Comparison of ENCODE assay signal across 8 cellular contexts in the genomic region with DNA sequence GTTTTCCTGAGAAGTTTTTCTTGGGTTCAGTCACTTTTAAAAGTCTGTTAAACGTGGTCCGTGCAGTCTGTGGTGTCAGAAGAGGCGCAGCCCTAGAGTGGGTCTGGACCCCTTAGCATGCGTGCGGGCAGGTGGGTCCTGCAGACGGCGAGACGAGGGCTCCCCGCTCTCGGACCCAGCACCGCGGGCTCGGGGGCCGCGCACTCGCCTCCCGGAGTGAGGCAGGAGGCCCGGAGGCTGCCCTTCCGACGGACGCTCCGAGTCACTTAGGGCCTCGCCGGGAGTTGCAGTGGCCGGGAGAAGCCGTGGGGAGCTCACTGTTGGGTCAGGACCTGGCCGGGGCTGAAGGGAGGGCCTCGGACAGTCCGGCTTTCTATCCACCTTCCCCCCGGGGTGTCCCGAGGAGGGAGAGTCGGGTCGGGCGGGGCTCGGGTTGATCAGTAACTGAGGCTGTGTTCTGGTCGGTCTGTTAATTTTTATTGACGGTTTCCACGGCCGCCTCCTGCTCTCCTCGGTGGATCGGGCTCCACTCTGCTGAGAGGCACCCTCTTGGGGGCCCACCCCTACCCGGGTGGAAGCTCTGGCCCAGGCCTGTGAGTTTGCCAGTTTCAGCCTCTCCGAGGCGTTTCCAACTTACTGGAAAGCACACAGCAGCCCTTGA. TPM values are rescaled to one million over a fixed set of nuclear protein-coding genes. Genes with fewer than 3 reads are reported as not detected.
DNase-seq lines count a peak whose midpoint lies in the region; ATAC-seq and TF ChIP-seq lines count a peak whose summit lies in the region.

No MANE protein-coding gene starts in this region.

- DNase-seq in KG1 (lab: John Stamatoyannopoulos, UW): peak; percentile 3
- DNase-seq in colonic mucosa: peak; percentile 85
- no peak for DNase-seq in cerebellum (ENCODE audit: low spot score)

- intact Hi-C loops in colonic mucosa (cut with DNase I): no loop called here

- H3K4me1 ChIP-seq in BLaER1 treated with 17β-estradiol and CSF1 and Interleukin-3, amounts not matched to agents 10 nM and 100 nM: peaks cover 33 to 43% (median 39%) of the 10 kb centered on the region in 10 experiments
- H3K4me1 ChIP-seq in colonic mucosa (peaks cover 28% of the 10 kb centered on the region), muscle layer of colon (ENCODE audit: insufficient read depth, low read length) (peaks cover 60% of the 10 kb centered on the region)

- H3K4me2 ChIP-seq in BLaER1 treated with 17β-estradiol and CSF1 and Interleukin-3, amounts not matched to agents 10 nM and 100 nM: peak overlapping the region; percentile 85 to 99 (median 96)

- H3K9ac ChIP-seq in BLaER1 treated with 17β-estradiol and CSF1 and Interleukin-3, amounts not matched to agents 10 nM and 100 nM: peak overlapping the region; percentile 93 to 99 (median 97)
- H3K9ac ChIP-seq in colonic mucosa (ENCODE audit: low read depth in 2 of 2, low read length in 2 of 2): peak overlapping the region; percentile 92 to 97
- H3K9ac ChIP-seq in muscle layer of colon (ENCODE audit: low read length): peak overlapping the region; percentile 14

- no peaks in the 10 kb centered on the region for H3K27me3 ChIP-seq in BLaER1 treated with 17β-estradiol and CSF1 and Interleukin-3, amounts not matched to agents 10 nM and 100 nM
- no peaks in the 10 kb centered on the region for H3K27me3 ChIP-seq in colonic mucosa
- no peaks in the 10 kb centered on the region for H3K27me3 ChIP-seq in muscle layer of colon (ENCODE audit: control insufficient read depth in 1 of 2, insufficient read depth in 2 of 2, low read length in 2 of 2)

- ATAC-seq in GM19324 (IDR thresholded peaks at IDR 0.05; ENCODE audit: low FRiP score, unreplicated experiment) (no peak), GM18519 (IDR thresholded peaks at IDR 0.05; ENCODE audit: low FRiP score, unreplicated experiment) (no peak), GM18907 (IDR thresholded peaks at IDR 0.05; ENCODE audit: unreplicated experiment) (no peak)

- peaks cover 57 to 62% (median 58%) of the 10 kb centered on the region in 11 experiments for H4K20me1 ChIP-seq in BLaER1 treated with 17β-estradiol and CSF1 and Interleukin-3, amounts not matched to agents 10 nM and 100 nM

- peaks cover 42 to 57% (median 56%) of the 10 kb centered on the region in 11 experiments for H3K36me3 ChIP-seq in BLaER1 treated with 17β-estradiol and CSF1 and Interleukin-3, amounts not matched to agents 10 nM and 100 nM
- H3K36me3 ChIP-seq in colonic mucosa (peaks cover 3% of the 10 kb centered on the region), muscle layer of colon (ENCODE audit: insufficient read depth, low read length) (peaks cover 13% of the 10 kb centered on the region)

- peaks cover 0 to 3% (median 0%) of the 10 kb centered on the region in 11 experiments; a peak in 2 of 22 replicates for H3K9me3 ChIP-seq in BLaER1 treated with 17β-estradiol and CSF1 and Interleukin-3, amounts not matched to agents 10 nM and 100 nM (replicated peaks in 1 of 11)
- no peaks in the 10 kb centered on the region for H3K9me3 ChIP-seq in colonic mucosa
- no peaks in the 10 kb centered on the region for H3K9me3 ChIP-seq in muscle layer of colon (ENCODE audit: low read length)

- peak overlapping the region; percentile 85 to 100 (median 99) for H3K4me3 ChIP-seq in BLaER1 treated with 17β-estradiol and CSF1 and Interleukin-3, amounts not matched to agents 10 nM and 100 nM
- peak overlapping the region; percentile 79 for H3K4me3 ChIP-seq in colonic mucosa
- H3K4me3 ChIP-seq in muscle layer of colon (ENCODE audit: low read depth in 1 of 2, low read length in 2 of 2): peak overlapping the region; percentile 72

- no peak for TF ChIP-seq CTCF in colonic mucosa (IDR thresholded peaks at IDR 0.05)

- H3K27ac ChIP-seq in BLaER1 treated with 17β-estradiol and CSF1 and Interleukin-3, amounts not matched to agents 10 nM and 100 nM: peak overlapping the region; percentile 92 to 99 (median 96); a peak in 21 of 22 replicates
- H3K27ac ChIP-seq in colonic mucosa (peak overlapping the region; percentile 86), muscle layer of colon (ENCODE audit: low read depth, low read length) (peak overlapping the region; percentile 82)

RNA-seq across cellular contexts. Expression of gene PTBP1, which starts 1.3 kb away (rescaled TPM):
- total RNA-seq in colonic mucosa (100 to 1,000 TPM; 284 to 457 TPM), cerebellum (60.0 TPM)

RNA-seq across cellular contexts. Expression of gene PLPPR3, which starts 23.2 kb away (rescaled TPM):
- total RNA-seq in colonic mucosa (under 1 TPM in 1 of 2 donors, not detected in 1; 0.22 TPM), cerebellum (58.1 TPM)

RNA-seq across cellular contexts. Expression of gene AZU1, which starts 29.1 kb away (rescaled TPM):
- total RNA-seq in colonic mucosa (under 1 TPM in 1 of 2 donors, not detected in 1; 0.27 TPM), cerebellum (0.91 TPM)

RNA-seq across cellular contexts. Expression of gene PRTN3, which starts 42.3 kb away (rescaled TPM):
- not detected for total RNA-seq in colonic mucosa
- 0.82 TPM for total RNA-seq in cerebellum

RNA-seq across cellular contexts. Expression of gene MISP, which starts 47.6 kb away (rescaled TPM):
- total RNA-seq in colonic mucosa: 100 to 1,000 TPM; 285 to 320 TPM
- total RNA-seq in cerebellum: 0.18 TPM

Comparison
In these comparisons a context has a peak if more than half of its experiments do, and no peak if none do; other contexts are left out.
1. H3K9ac ChIP-seq: peak in every context shown above with its lines; median percentile 97 in BLaER1 treated with 17β-estradiol and CSF1 and Interleukin-3, amounts not matched to agents 10 nM and 100 nM; 94 in colonic mucosa; 14 in muscle layer of colon.
2. RNA of gene PLPPR3, which starts 23.2 kb away (total RNA-seq): 58.1 TPM in cerebellum (single experiment); 0.22 TPM in colonic mucosa; every median in the first group is over 10 times any median in the second.
3. Peak in every context shown above with its lines, with median percentiles within 50 percentile points of each other: H3K27ac ChIP-seq and H3K4me3 ChIP-seq.